In genomic region chr4:153573881-153574807, GRCh38 we compare ENCODE assay signal across 8 cellular contexts.
DNase-seq lines count a peak whose midpoint lies in the region; ATAC-seq, FAIRE-seq and TF ChIP-seq lines count a peak whose summit lies in the region.

No MANE protein-coding gene starts in this region.

- H2AFZ ChIP-seq in astrocyte (ENCODE audit: low read depth, low read length) = no peak overlapping the region

- H3K4me3 Mint-ChIP-seq in astrocyte (ENCODE audit: unreplicated experiment) = no peak overlapping the region

- no peaks in the 10 kb centered on the region for H3K27me3 Mint-ChIP-seq in astrocyte (ENCODE audit: low read depth, unreplicated experiment)

- no peak overlapping the region for H3K9ac ChIP-seq in astrocyte (ENCODE audit: low read length)

- peaks cover 8% of the 10 kb centered on the region for H4K20me1 ChIP-seq in astrocyte (ENCODE audit: insufficient read depth, low read length)

- ATAC-seq in GM18861 (IDR thresholded peaks at IDR 0.05; ENCODE audit: unreplicated experiment) (peak; percentile 45), GM18873 (IDR thresholded peaks at IDR 0.05; ENCODE audit: low FRiP score, unreplicated experiment) (no peak)

- H3K27ac ChIP-seq in astrocyte (ENCODE audit: low read depth, low read length) = no peak overlapping the region

- TF ChIP-seq CTCF in BE2C (IDR thresholded peaks at IDR 0.05; ENCODE audit: low read depth, low read length) = peak; percentile 75
- peak; percentile 61 for TF ChIP-seq CTCF in astrocyte (IDR thresholded peaks at IDR 0.05; ENCODE audit: insufficient read depth, low read depth, low read length)

- no peaks in the 10 kb centered on the region for H3K36me3 ChIP-seq in BE2C
- H3K36me3 ChIP-seq in astrocyte (ENCODE audit: insufficient read depth, low read length) = no peaks in the 10 kb centered on the region

- H3K9me3 Mint-ChIP-seq in astrocyte (ENCODE audit: unreplicated experiment) = no peaks in the 10 kb centered on the region

- H3K79me2 ChIP-seq in astrocyte (ENCODE audit: insufficient read depth, low read length) = no peaks in the 10 kb centered on the region

- peaks cover 2% of the 10 kb centered on the region; the same call in 1 of the 2 replicates for H3K4me1 ChIP-seq in BE2C
- no peaks in the 10 kb centered on the region for H3K4me1 ChIP-seq in astrocyte (ENCODE audit: insufficient read depth, low read length)

- H3K27ac Mint-ChIP-seq in astrocyte (ENCODE audit: unreplicated experiment) = no peak overlapping the region

- H3K4me1 Mint-ChIP-seq in astrocyte (ENCODE audit: low read depth, unreplicated experiment) = no peaks in the 10 kb centered on the region

- no peak overlapping the region for H3K4me3 ChIP-seq in BE2C (ENCODE audit: low read depth, low read length)
- no peak overlapping the region for H3K4me3 ChIP-seq in astrocyte (ENCODE audit: insufficient read depth, low read depth, low read length)

- H3K9me3 ChIP-seq in BE2C (no peaks in the 10 kb centered on the region), astrocyte (ENCODE audit: insufficient read depth, low read depth, low read length) (no peaks in the 10 kb centered on the region)

- peak; percentile 67 for FAIRE-seq in astrocyte (lab: Jason Lieb, UNC)
- peak; percentile 92 for FAIRE-seq in islet of Langerhans (lab: Jason Lieb, UNC)

- H3K27me3 ChIP-seq in BE2C (no peaks in the 10 kb centered on the region), astrocyte (ENCODE audit: insufficient read depth, low read length) (no peaks in the 10 kb centered on the region)

- peak; percentile 60 for DNase-seq in BE2C
- peak; percentile 21 for DNase-seq in HPDE6-E6E7 (ENCODE audit: extremely low spot score)
- DNase-seq in T-helper 1 cell = peak; percentile 21 to 75 (median 43)
- DNase-seq in astrocyte (ENCODE audit: low read depth) = peak; percentile 76
- peak; percentile 46 for DNase-seq in stimulated activated CD4-positive, alpha-beta T cell treated with anti-CD3 and anti-CD28 coated beads, Interleukin-1b, Interleukin-23, amount 100 ng/mL, for 48 hours

- H3K36me3 Mint-ChIP-seq in astrocyte (ENCODE audit: low read depth, unreplicated experiment) = peaks cover 4% of the 10 kb centered on the region

- H3K4me2 ChIP-seq in astrocyte (ENCODE audit: low read length) = no peak overlapping the region

Comparison
In these comparisons a context has a peak if more than half of its experiments do, and no peak if none do; other contexts are left out.
1. DNase-seq: peak in every context shown above with its lines; median percentile 76 in astrocyte; 60 in BE2C; 46 in stimulated activated CD4-positive, alpha-beta T cell treated with anti-CD3 and anti-CD28 coated beads, Interleukin-1b, Interleukin-23, amount 100 ng/mL, for 48 hours; 43 in T-helper 1 cell; 21 in HPDE6-E6E7.